ENCODE assay signal across 7 cellular contexts in genomic region chr18:47519706-47520105, GRCh38.
"Had no signal": no experiment of that assay in that cellular context is flagged by ENCODE, and none has a peak within 500 bp of the region (broad histone marks: within the 10 kb centered on the region; RNA-seq: fewer than 3 reads in every experiment).

No MANE protein-coding gene starts in this region.

- H3K4me3 Mint-ChIP-seq: IgD-negative memory B cell had no signal

- H3K4me3 ChIP-seq: K562 had no signal

- H3K36me3 Mint-ChIP-seq: IgD-negative memory B cell had no signal

- H3K27ac Mint-ChIP-seq: IgD-negative memory B cell had no signal

- H3K27ac ChIP-seq: HL-60, KMS-11 had no signal

- H3K4me1 Mint-ChIP-seq: IgD-negative memory B cell had no signal

- DNase-seq: IMR-90, KBM-7, KG1 had no signal
